In the genomic region with DNA sequence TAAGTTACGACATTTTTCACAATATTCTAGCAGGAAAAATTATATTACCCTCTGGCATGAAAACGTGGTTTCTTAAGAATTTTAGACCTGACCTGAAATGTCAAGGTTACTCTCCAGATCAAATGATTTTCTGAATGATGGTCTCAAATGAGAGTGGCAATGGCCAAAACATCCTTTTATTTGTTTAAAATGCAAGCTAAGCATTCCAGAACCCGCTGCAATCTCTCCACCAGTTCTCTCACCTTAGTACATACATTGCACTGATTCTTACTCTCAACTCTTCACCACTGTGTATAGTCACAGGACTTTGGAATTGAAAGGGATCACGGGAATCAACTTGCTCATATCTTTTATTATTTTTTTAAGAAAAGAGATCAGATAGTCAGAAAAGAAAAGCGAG, we compare ENCODE assay signal across 22 cellular contexts.
"Had no signal": no experiment of that assay in that cellular context is flagged by ENCODE, and none has a peak within 500 bp of the region (broad histone marks: within the 10 kb centered on the region; RNA-seq: fewer than 3 reads in every experiment).

No MANE protein-coding gene starts in this region.

- H3K4me1 ChIP-seq: esophagus muscularis mucosa, foreskin keratinocyte, gastroesophageal sphincter, heart right ventricle, left lung, lower lobe of right lung had no signal

- H3K27me3 ChIP-seq: dorsolateral prefrontal cortex, esophagus muscularis mucosa, foreskin keratinocyte, gastroesophageal sphincter, heart right ventricle, left lung had no signal

- H3K4me3 ChIP-seq: coronary artery, dorsolateral prefrontal cortex, esophagus muscularis mucosa, gastroesophageal sphincter, heart right ventricle, left lung, lower lobe of right lung, mucosa of descending colon had no signal

- H3K9me3 ChIP-seq: esophagus muscularis mucosa, gastroesophageal sphincter, lower lobe of right lung, mucosa of descending colon had no signal

- H3K27ac ChIP-seq: coronary artery, dorsolateral prefrontal cortex, esophagus muscularis mucosa, foreskin keratinocyte, gastroesophageal sphincter, heart right ventricle, left lung, lower lobe of right lung had no signal

- ATAC-seq: foreskin keratinocyte; gastroesophageal sphincter; heart right ventricle; left cardiac atrium; left lung; left ventricle myocardium superior; lower lobe of right lung; mucosa of descending colon; naive thymus-derived CD8-positive, alpha-beta T cell had no signal

- H3K36me3 ChIP-seq: esophagus muscularis mucosa, gastroesophageal sphincter, heart right ventricle, left lung, lower lobe of right lung had no signal

- DNase-seq: dermis blood vessel endothelial cell; dorsolateral prefrontal cortex; effector CD4-positive, alpha-beta T cell; effector memory CD4-positive, alpha-beta T cell; foreskin keratinocyte; heart right ventricle; hippocampal formation; left cardiac atrium; left lung; left ventricle myocardium superior; lower lobe of right lung; mesenchymal stem cell; mucosa of descending colon; naive B cell; naive thymus-derived CD8-positive, alpha-beta T cell had no signal

- FAIRE-seq: endothelial cell of umbilical vein, frontal cortex, islet of Langerhans, keratinocyte had no signal
